Comparison of ENCODE assay signal across 1 cellular context in genomic region chr3:134788283-134788682, GRCh38. TPM values are rescaled to one million over a fixed set of nuclear protein-coding genes. Genes with fewer than 3 reads are reported as not detected.
"Had no signal": no experiment of that assay in that cellular context is flagged by ENCODE, and none has a peak within 500 bp of the region (broad histone marks: within the 10 kb centered on the region; RNA-seq: fewer than 3 reads in every experiment).

No MANE protein-coding gene starts in this region.

RNA-seq across cellular contexts. Expression of gene EPHB1, which starts 6.8 kb away (rescaled TPM):
- total RNA-seq: MCF 10A had no signal
